In the genomic region with DNA sequence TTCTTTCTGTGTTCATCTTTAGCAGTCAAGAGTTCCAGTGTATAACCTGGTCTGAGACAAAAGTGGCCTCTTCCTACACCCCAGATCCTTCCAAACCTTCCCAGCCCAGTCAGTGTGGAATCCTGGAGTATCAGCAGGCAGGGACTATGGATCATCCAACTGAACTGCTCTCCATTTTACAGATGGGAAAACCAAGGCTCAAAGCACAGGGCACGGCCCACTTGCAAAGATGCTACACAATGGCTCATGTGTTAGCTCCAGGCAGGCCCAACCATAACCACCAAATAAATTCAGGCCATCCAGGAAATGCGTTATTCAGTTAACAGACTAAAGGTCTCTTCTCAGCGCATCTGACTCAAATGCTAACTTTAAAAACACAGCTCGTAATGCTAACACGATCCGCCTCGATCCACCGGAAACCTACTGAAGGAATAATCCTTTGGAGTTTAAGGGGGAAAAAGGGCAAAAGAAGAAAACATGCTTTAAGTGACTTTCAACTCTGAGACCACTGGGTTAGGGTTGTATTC, we compare ENCODE assay signal across 15 cellular contexts. TPM values are rescaled to one million over a fixed set of nuclear protein-coding genes. Genes with fewer than 3 reads are reported as not detected.
DNase-seq lines count a peak whose midpoint lies in the region; ATAC-seq and TF ChIP-seq lines count a peak whose summit lies in the region.
"Had no signal": no experiment of that assay in that cellular context is flagged by ENCODE, and none has a peak within 500 bp of the region (broad histone marks: within the 10 kb centered on the region; RNA-seq: fewer than 3 reads in every experiment).

No MANE protein-coding gene starts in this region.

- no peak overlapping the region for H2AFZ ChIP-seq in IMR-90 (replicated peaks; ENCODE audit: low read length, poor library complexity)

- dilution Hi-C loops in IMR-90 (cut with HindIII; ENCODE audit: low sequenced_read_pairs, unreplicated experiment): no loop called here

- no TSS peak for BruUV-seq in IMR-90 (replicated peaks; lab: Mats Ljungman, UMichigan)

- peak overlapping the region; percentile 79 for H3K27ac ChIP-seq in AG04450 (ENCODE audit: low read depth, low read length)
- H3K27ac ChIP-seq in IMR-90 (ENCODE audit: insufficient read depth, low read length): peak overlapping the region; percentile 18
- H3K27ac ChIP-seq in mucosa of rectum (ENCODE audit: low read depth in 2 of 2, low read length in 2 of 2): peak overlapping the region; percentile 26 to 48
- H3K27ac ChIP-seq in CD4-positive, alpha-beta T cell (ENCODE audit: low read depth, low read length): no peak overlapping the region
- H3K27ac ChIP-seq: left ventricle myocardium inferior had no signal

- H3K4ac ChIP-seq in IMR-90 (ENCODE audit: low read depth, low read length): peak overlapping the region; percentile 75

- intact Hi-C loops in IMR-90 (cut with micrococcal nuclease): loop anchor here (5.0 kb wide), 1 partner anchor 45 kb away; no protein-coding TSS in a partner anchor
- intact Hi-C loops in CD4-positive, alpha-beta T cell (cut with DNase I, micrococcal nuclease): no loop called here

- WGBS in IMR-90 (ENCODE audit: extremely low coverage in 2 of 2, insufficient read length in 1 of 2), 2 experiments: no CpG with 5 or more reads among the region's 8 CpGs

- H3K9ac ChIP-seq in IMR-90 (ENCODE audit: low read depth, low read length) (peak overlapping the region; percentile 34), mucosa of rectum (ENCODE audit: low read depth in 1 of 2, low read length in 2 of 2) (no peak overlapping the region)

- 0 out of 2 replicates have a peak, but pooled peaks cover 4% of the 10 kb centered on the region for H4K20me1 ChIP-seq in IMR-90 (ENCODE audit: insufficient read depth, low read length)

- peak overlapping the region; percentile 67 to 79 for H4K8ac ChIP-seq in IMR-90 (ENCODE audit: low read depth in 2 of 2, low read length in 2 of 2)

- H3K23ac ChIP-seq in IMR-90 (ENCODE audit: low read depth, low read length): peak overlapping the region; percentile 46

- H2AK5ac ChIP-seq in IMR-90 (ENCODE audit: low read depth, low read length): peak overlapping the region; percentile 89

- peak overlapping the region; percentile 81 for H4K91ac ChIP-seq in IMR-90 (ENCODE audit: insufficient read depth, low read depth, low read length)

- no peaks in the 10 kb centered on the region for H3K9me3 Mint-ChIP-seq in chondrocyte (ENCODE audit: low read depth)
- H3K9me3 Mint-ChIP-seq in CD4-positive, alpha-beta T cell: no peaks in the 10 kb centered on the region
- H3K9me3 Mint-ChIP-seq in activated naive CD8-positive, alpha-beta T cell treated with anti-CD3 and anti-CD28 coated beads for 36 hours: no peaks in the 10 kb centered on the region
- H3K9me3 Mint-ChIP-seq: activated naive CD4-positive, alpha-beta T cell treated with anti-CD3 and anti-CD28 coated beads, Interleukin-2, amount 10 ng/mL, durations not matched to agents 7 days and 5 days had no signal

- CTCF ChIA-PET in AG04450 (lab: Charles Lee) (interaction anchor here (0.6 to 1.1 kb wide), 2 partner anchors 16 to 285 kb away, joined by 3 read pairs; no protein-coding TSS in a partner anchor), IMR-90 (lab: Yijun Ruan, JAX) (interaction anchor here (1.0 kb wide), 1 partner anchor 10 kb away, joined by 3 read pairs; no protein-coding TSS in a partner anchor)
- CTCF ChIA-PET in CD4-positive, alpha-beta T cell (lab: Charles Lee): no interaction called here

- H3K27ac Mint-ChIP-seq in chondrocyte (ENCODE audit: unreplicated experiment): peak overlapping the region; percentile 97
- no peak overlapping the region for H3K27ac Mint-ChIP-seq in CD4-positive, alpha-beta T cell
- H3K27ac Mint-ChIP-seq in activated naive CD8-positive, alpha-beta T cell treated with anti-CD3 and anti-CD28 coated beads for 36 hours: no peak overlapping the region
- H3K27ac Mint-ChIP-seq: activated naive CD4-positive, alpha-beta T cell treated with anti-CD3 and anti-CD28 coated beads, Interleukin-2, amount 10 ng/mL, durations not matched to agents 7 days and 5 days had no signal

- H2BK120ac ChIP-seq in IMR-90 (ENCODE audit: low read depth, low read length): peak overlapping the region; percentile 69

- no peaks in the 10 kb centered on the region for H3K27me3 Mint-ChIP-seq in chondrocyte (ENCODE audit: low read depth)
- peaks cover 32% of the 10 kb centered on the region for H3K27me3 Mint-ChIP-seq in CD4-positive, alpha-beta T cell
- peaks cover 25% of the 10 kb centered on the region for H3K27me3 Mint-ChIP-seq in activated naive CD8-positive, alpha-beta T cell treated with anti-CD3 and anti-CD28 coated beads for 36 hours

- no peak for TF ChIP-seq POLR2A in IMR-90 (IDR thresholded peaks at IDR 0.05; ENCODE audit: low read depth, low read length)

- H3K4me1 ChIP-seq in IMR-90 (ENCODE audit: control insufficient read depth, insufficient read depth, low read length) (peaks cover 34% of the 10 kb centered on the region), mucosa of rectum (ENCODE audit: control insufficient read depth in 2 of 2, insufficient read depth in 2 of 2, low read length in 2 of 2) (no peaks in the 10 kb centered on the region)
- H3K4me1 ChIP-seq: left ventricle myocardium inferior had no signal

- POLR2A ChIA-PET in AG04450 (lab: Yijun Ruan, JAX): interaction anchor here (0.6 kb wide), 1 partner anchor 76 kb away, joined by 3 read pairs; no protein-coding TSS in a partner anchor
- POLR2A ChIA-PET in IMR-90 (lab: Charles Lee; ENCODE audit: unreplicated experiment): no interaction called here
- POLR2A ChIA-PET in CD4-positive, alpha-beta T cell (lab: Charles Lee): no interaction called here

- H2BK5ac ChIP-seq in IMR-90 (ENCODE audit: low read depth, low read length, poor library complexity, severe bottlenecking): peak overlapping the region; percentile 59

- in situ Hi-C loops in IMR-90 (cut with MboI; ENCODE audit: low sequenced_read_pairs): no loop called here

- peak overlapping the region; percentile 13; the same call in 1 of the 2 replicates for H3K56ac ChIP-seq in IMR-90 (ENCODE audit: extremely low read depth, insufficient read depth, low read length)

- TF ChIP-seq CTCF in AG04450 (IDR thresholded peaks at IDR 0.05; ENCODE audit: low read depth, low read length) (no peak), IMR-90 (conservative IDR thresholded peaks at IDR 0.05; ENCODE audit: low read depth, low read length) (no peak), chondrocyte (IDR thresholded peaks at IDR 0.05) (no peak)
- no peak for TF ChIP-seq CTCF in CD4-positive, alpha-beta T cell (IDR thresholded peaks at IDR 0.05)

- H3K36me3 Mint-ChIP-seq in chondrocyte (ENCODE audit: low read depth): no peaks in the 10 kb centered on the region
- no peaks in the 10 kb centered on the region for H3K36me3 Mint-ChIP-seq in CD4-positive, alpha-beta T cell (ENCODE audit: low read depth)
- H3K36me3 Mint-ChIP-seq in activated naive CD8-positive, alpha-beta T cell treated with anti-CD3 and anti-CD28 coated beads for 36 hours: no peaks in the 10 kb centered on the region
- H3K36me3 Mint-ChIP-seq: activated naive CD4-positive, alpha-beta T cell treated with anti-CD3 and anti-CD28 coated beads, Interleukin-2, amount 10 ng/mL, durations not matched to agents 7 days and 5 days had no signal

- no peak overlapping the region for H2AK9ac ChIP-seq in IMR-90 (replicated peaks; ENCODE audit: low read depth, low read length, poor library complexity)

- ATAC-seq in IMR-90 (ENCODE audit: low read depth): no peak
- no peak for ATAC-seq in CD4-positive, alpha-beta T cell (ENCODE audit: poor library complexity)
- no peak for ATAC-seq in GM19023 (IDR thresholded peaks at IDR 0.05; ENCODE audit: unreplicated experiment)

- H3K9me3 ChIP-seq in AG04450 (ENCODE audit: control insufficient read depth, insufficient read depth, low read length) (peaks cover 6% of the 10 kb centered on the region), IMR-90 (ENCODE audit: control insufficient read depth, insufficient read depth, low read length) (no peaks in the 10 kb centered on the region), mucosa of rectum (ENCODE audit: control insufficient read depth in 2 of 2, low read length in 2 of 2) (no peaks in the 10 kb centered on the region)
- no peaks in the 10 kb centered on the region for H3K9me3 ChIP-seq in CD4-positive, alpha-beta T cell (ENCODE audit: control insufficient read depth, low read length)
- H3K9me3 ChIP-seq: left ventricle myocardium inferior had no signal

- H3K79me1 ChIP-seq in IMR-90 (ENCODE audit: low read depth in 1 of 2, low read length in 2 of 2): peaks cover 22 to 62% of the 10 kb centered on the region in 2 experiments

- peaks cover 96% of the 10 kb centered on the region for H3K4me1 Mint-ChIP-seq in chondrocyte (ENCODE audit: low read depth)
- no peaks in the 10 kb centered on the region for H3K4me1 Mint-ChIP-seq in CD4-positive, alpha-beta T cell (ENCODE audit: low read depth)
- no peaks in the 10 kb centered on the region for H3K4me1 Mint-ChIP-seq in activated naive CD8-positive, alpha-beta T cell treated with anti-CD3 and anti-CD28 coated beads for 36 hours
- H3K4me1 Mint-ChIP-seq: activated naive CD4-positive, alpha-beta T cell treated with anti-CD3 and anti-CD28 coated beads, Interleukin-2, amount 10 ng/mL, durations not matched to agents 7 days and 5 days had no signal

- peaks cover 26% of the 10 kb centered on the region; the same call in 1 of the 2 replicates for H3K9me1 ChIP-seq in IMR-90 (ENCODE audit: insufficient read depth, low read length)

- H3K18ac ChIP-seq in IMR-90 (ENCODE audit: low read depth, low read length): peak overlapping the region; percentile 75

- H2BK20ac ChIP-seq in IMR-90 (ENCODE audit: low read depth, low read length): peak overlapping the region; percentile 60

- H3K27me3 ChIP-seq in AG04450 (ENCODE audit: control insufficient read depth, insufficient read depth, low read length) (no peaks in the 10 kb centered on the region), IMR-90 (ENCODE audit: control insufficient read depth, insufficient read depth, low read length) (no peaks in the 10 kb centered on the region), mucosa of rectum (ENCODE audit: control insufficient read depth in 2 of 2, insufficient read depth in 2 of 2, low read length in 2 of 2) (peaks cover 14 to 23% of the 10 kb centered on the region in 2 donors)
- H3K27me3 ChIP-seq in CD4-positive, alpha-beta T cell (ENCODE audit: control insufficient read depth, insufficient read depth, low read length): peaks cover 19% of the 10 kb centered on the region

- peaks cover 2% of the 10 kb centered on the region; the same call in 1 of the 2 replicates for H3K36me3 ChIP-seq in IMR-90 (ENCODE audit: control insufficient read depth, insufficient read depth, low read length)
- H3K36me3 ChIP-seq in mucosa of rectum (ENCODE audit: control insufficient read depth in 2 of 2, insufficient read depth in 2 of 2, low read length in 2 of 2): no peaks in the 10 kb centered on the region
- H3K36me3 ChIP-seq: left ventricle myocardium inferior had no signal

- peak overlapping the region; percentile 58 for H3K14ac ChIP-seq in IMR-90 (replicated peaks; ENCODE audit: low read depth, low read length)

- H2BK15ac ChIP-seq in IMR-90 (ENCODE audit: low read depth, low read length): peak overlapping the region; percentile 89; the same call in 2 of the 3 replicates

- peak overlapping the region; percentile 28; the same call in 1 of the 2 replicates for H3K4me2 ChIP-seq in IMR-90 (ENCODE audit: low read depth, low read length)

- peak overlapping the region; percentile 62 for H4K5ac ChIP-seq in IMR-90 (ENCODE audit: low read depth, low read length)

- DNase-seq in AG04450 (ENCODE audit: low read depth, low spot score) (no peak), IMR-90 (peak; percentile 40), chondrocyte (ENCODE audit: low spot score) (no peak)
- DNase-seq in CD4-positive, alpha-beta T cell: no peak
- no peak for DNase-seq in activated naive CD8-positive, alpha-beta T cell treated with anti-CD3 and anti-CD28 coated beads for 36 hours
- no peak for DNase-seq in stimulated activated CD4-positive, alpha-beta T cell treated with anti-CD3 and anti-CD28 coated beads, Interleukin-4, amount 100 ng/mL, for 4 hours
- DNase-seq: activated naive CD4-positive, alpha-beta T cell treated with anti-CD3 and anti-CD28 coated beads, Interleukin-2, amount 10 ng/mL, durations not matched to agents 7 days and 5 days; COR-L47; GF-D8; left ventricle myocardium inferior; NCI-H2029 treated with DMSO at 0.1 percent for 48 hours; NCI-H510A treated with DMSO at 0.1 percent for 48 hours had no signal

- H3K4me3 ChIP-seq in AG04450 (ENCODE audit: low read depth, low read length) (no peak overlapping the region), IMR-90 (ENCODE audit: insufficient read depth, low read depth, low read length) (no peak overlapping the region), mucosa of rectum (ENCODE audit: low read length in 2 of 2) (no peak overlapping the region)
- H3K4me3 ChIP-seq: left ventricle myocardium inferior had no signal

- peak overlapping the region; percentile 53 for H3K4me3 Mint-ChIP-seq in chondrocyte (ENCODE audit: unreplicated experiment)
- H3K4me3 Mint-ChIP-seq in CD4-positive, alpha-beta T cell: no peak overlapping the region
- H3K4me3 Mint-ChIP-seq in activated naive CD8-positive, alpha-beta T cell treated with anti-CD3 and anti-CD28 coated beads for 36 hours: no peak overlapping the region
- H3K4me3 Mint-ChIP-seq: activated naive CD4-positive, alpha-beta T cell treated with anti-CD3 and anti-CD28 coated beads, Interleukin-2, amount 10 ng/mL, durations not matched to agents 7 days and 5 days had no signal

- TF ChIP-seq RAD21 in IMR-90 (IDR thresholded peaks at IDR 0.05; ENCODE audit: low read length): no peak

RNA-seq across cellular contexts. Expression of gene GLIS1, which starts 7.1 kb away (rescaled TPM):
- polyA plus RNA-seq in AG04450 (2011; rRNA removed) (0.77 and 1.3 TPM in 2 replicates), IMR-90 (2012; rRNA removed) (2.3 and 3.5 TPM in 2 replicates)
- 0.87 and 1.1 TPM in 2 replicates for polyA minus RNA-seq in AG04450 (2011; rRNA and poly(A)+ RNA removed)
- total RNA-seq in IMR-90 (2012; rRNA removed) (0.18 and 0.28 TPM in 2 replicates), chondrocyte (17.3 to 36.2 TPM (median 17.4 TPM) in 3 replicates)
- 1.5 and 3.3 TPM in 2 replicates for polyA plus RNA-seq in IMR-90 (2012; cell fraction: cytosol; rRNA removed)
- 6.1 and 16.8 TPM in 2 replicates for polyA plus RNA-seq in IMR-90 (2012; cell fraction: nucleus; rRNA removed; ENCODE audit: low replicate concordance)
- not detected for total RNA-seq in CD4-positive, alpha-beta T cell
- under 1 TPM in 1 of 2 experiments, not detected in 1; 0.10 TPM for total RNA-seq in activated naive CD8-positive, alpha-beta T cell treated with anti-CD3 and anti-CD28 coated beads for 36 hours
- total RNA-seq: HT-29 had no signal

Comparison
In these comparisons a context has a peak if more than half of its experiments do, and no peak if none do; other contexts are left out.
1. RNA of gene GLIS1, which starts 7.1 kb away (total RNA-seq): 17.3 to 36.2 TPM in chondrocyte; 0.18 to 0.28 TPM in IMR-90, 0.10 TPM in activated naive CD8-positive, alpha-beta T cell treated with anti-CD3 and anti-CD28 coated beads for 36 hours and not detected in CD4-positive, alpha-beta T cell; every median in the first group is over 10 times any median in the second.